Comparison of ENCODE assay signal across 8 cellular contexts in genomic region chr11:78188012-78188808, GRCh38. TPM values are rescaled to one million over a fixed set of nuclear protein-coding genes. Genes with fewer than 3 reads are reported as not detected.
DNase-seq lines count a peak whose midpoint lies in the region; ATAC-seq and TF ChIP-seq lines count a peak whose summit lies in the region.

TSS of gene KCTD21 (minus strand) at chr11:78188626. CDS start at chr11:78174554, 14,072 bp downstream.

- no peaks in the 10 kb centered on the region for H3K36me3 ChIP-seq in BJ (ENCODE audit: control insufficient read depth, insufficient read depth, low read length)

- ATAC-seq in HG03457 (IDR thresholded peaks at IDR 0.05; ENCODE audit: unreplicated experiment), result peak; percentile 95
- ATAC-seq in activated CD4-positive, alpha-beta T cell treated with anti-CD3 and anti-CD28 coated beads for 36 hours, result peak; percentile 85

- DNase-seq in BJ (ENCODE audit: low read depth) (peak; percentile 82), GM19240 (ENCODE audit: insufficient read length, low spot score) (peak; percentile 97), NCI-H524 (lab: John Stamatoyannopoulos, UW) (peak; percentile 76 to 91), choroid plexus epithelial cell (ENCODE audit: low read depth) (peak; percentile 98), kidney glomerular epithelial cell (lab: John Stamatoyannopoulos, UW) (peak; percentile 93)
- peak; percentile 96 for DNase-seq in activated CD4-positive, alpha-beta T cell treated with anti-CD3 and anti-CD28 coated beads for 36 hours
- peak; percentile 88 to 93 for DNase-seq in stimulated activated CD4-positive, alpha-beta T cell treated with anti-CD3 and anti-CD28 coated beads, Interleukin-15, amount 100 ng/mL, for 48 hours (ENCODE audit: low read depth in 2 of 2)

- H3K9me3 Mint-ChIP-seq in activated CD4-positive, alpha-beta T cell treated with anti-CD3 and anti-CD28 coated beads for 36 hours (ENCODE audit: low read depth), result no peaks in the 10 kb centered on the region

- POLR2A ChIA-PET in BJ (lab: Charles Lee), result interaction anchor here (1.1 kb wide), 1 partner anchor 193 kb away, joined by 4 read pairs; the partner anchor contains the start of gene INTS4
- POLR2A ChIA-PET in activated CD4-positive, alpha-beta T cell treated with anti-CD3 and anti-CD28 coated beads for 36 hours (lab: Charles Lee), result interaction anchor here (0.7 to 1.2 kb wide), 5 partner anchors 13 to 201 kb away, joined by 3 to 8 read pairs (median 5); partner anchors contain the start of genes ALG8 and INTS4

- H3K27me3 ChIP-seq in BJ (ENCODE audit: control insufficient read depth, insufficient read depth, low read length), result no peaks in the 10 kb centered on the region

- TF ChIP-seq CTCF in BJ (IDR thresholded peaks at IDR 0.05; ENCODE audit: insufficient read depth, low read depth, low read length) (no peak), choroid plexus epithelial cell (conservative IDR thresholded peaks at IDR 0.05; ENCODE audit: low read depth, low read length) (no peak)

- H3K4me3 ChIP-seq in BJ (ENCODE audit: low read depth, low read length) (peak within 1 kb of the TSS; percentile 62), choroid plexus epithelial cell (ENCODE audit: low read depth, low read length) (peak within 1 kb of the TSS; percentile 97)

- H3K27me3 Mint-ChIP-seq in activated CD4-positive, alpha-beta T cell treated with anti-CD3 and anti-CD28 coated beads for 36 hours, result no peaks in the 10 kb centered on the region

- H3K4me1 Mint-ChIP-seq in activated CD4-positive, alpha-beta T cell treated with anti-CD3 and anti-CD28 coated beads for 36 hours, result peaks cover 54% of the 10 kb centered on the region

- H3K36me3 Mint-ChIP-seq in activated CD4-positive, alpha-beta T cell treated with anti-CD3 and anti-CD28 coated beads for 36 hours (ENCODE audit: low read depth), result peaks cover 8% of the 10 kb centered on the region

- CTCF ChIA-PET in BJ (lab: Yijun Ruan, JAX), result interaction anchor here (0.6 to 2.1 kb wide), 3 partner anchors 44 to 141 kb away, joined by 3 to 4 read pairs (median 3); no protein-coding TSS in a partner anchor
- CTCF ChIA-PET in activated CD4-positive, alpha-beta T cell treated with anti-CD3 and anti-CD28 coated beads for 36 hours (lab: Charles Lee), result interaction anchor here (0.6 to 2.1 kb wide), 8 partner anchors 10 to 376 kb away, joined by 3 to 10 read pairs (median 3); partner anchors contain the start of genes ALG8 and GAB2

- intact Hi-C loops in activated CD4-positive, alpha-beta T cell treated with anti-CD3 and anti-CD28 coated beads for 36 hours (cut with DNase I, micrococcal nuclease), result loop anchor here (1.0 to 5.0 kb wide), 13 partner anchors 14 to 551 kb away; partner anchors contain the start of genes ALG8 (in 2 of the 2), INTS4 (in 2 of the 2), CLNS1A (in 1 of the 2) and GAB2 (in 1 of the 2)

- H3K4me3 Mint-ChIP-seq in activated CD4-positive, alpha-beta T cell treated with anti-CD3 and anti-CD28 coated beads for 36 hours, result peak within 1 kb of the TSS; percentile 84

- peak within 1 kb of the TSS; percentile 97 for H3K27ac Mint-ChIP-seq in activated CD4-positive, alpha-beta T cell treated with anti-CD3 and anti-CD28 coated beads for 36 hours

RNA-seq across cellular contexts. Expression of gene KCTD21, which starts in this region (rescaled TPM):
- 11.8 and 16.3 TPM in 2 replicates for polyA plus RNA-seq in BJ (2011; rRNA removed)
- polyA minus RNA-seq in BJ (2011; rRNA and poly(A)+ RNA removed), result 29.5 and 40.1 TPM in 2 replicates
- 1 to 10 TPM; 9.0 to 9.8 TPM for total RNA-seq in activated CD4-positive, alpha-beta T cell treated with anti-CD3 and anti-CD28 coated beads for 36 hours

Comparison
In these comparisons a context has a peak if more than half of its experiments do, and no peak if none do; other contexts are left out.
1. Peak in every context shown above with its lines: DNase-seq, ATAC-seq and H3K4me3 ChIP-seq.